Comparison of ENCODE assay signal across 17 cellular contexts in the genomic region with DNA sequence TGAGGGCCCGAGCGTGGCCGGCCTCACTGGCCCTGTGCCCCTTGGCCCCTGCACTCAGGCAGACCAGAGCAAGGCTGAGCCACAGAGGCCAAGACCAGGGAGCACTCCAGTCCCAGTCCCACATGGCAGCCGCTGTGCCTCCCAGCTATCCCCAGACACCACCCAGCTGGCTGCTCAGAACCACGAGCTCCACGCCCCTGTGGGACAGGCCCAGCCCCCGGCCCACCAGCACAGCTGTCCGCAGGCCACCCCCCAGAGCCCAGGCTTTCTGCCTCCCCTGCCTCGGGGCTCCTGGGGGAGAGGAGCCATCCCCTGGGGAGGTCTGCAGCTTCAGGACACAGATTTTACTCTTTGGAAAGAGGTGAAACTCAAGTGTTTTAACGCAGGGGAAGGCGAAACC. TPM values are rescaled to one million over a fixed set of nuclear protein-coding genes. Genes with fewer than 3 reads are reported as not detected.
A peak's percentile ranks its signal among the peaks of the same experiment; 100 is the strongest.
DNase-seq lines count a peak whose midpoint lies in the region; ATAC-seq, FAIRE-seq and TF ChIP-seq lines count a peak whose summit lies in the region.
"Had no signal": no experiment of that assay in that cellular context is flagged by ENCODE, and none has a peak within 500 bp of the region (broad histone marks: within the 10 kb centered on the region; RNA-seq: fewer than 3 reads in every experiment).

No MANE protein-coding gene starts in this region.

- H3K27me3 ChIP-seq in left ventricle myocardium inferior (ENCODE audit: low read depth) (no peaks in the 10 kb centered on the region), GM12878 (replicated peaks in 1 of 2; ENCODE audit: control insufficient read depth in 2 of 2, insufficient read depth in 2 of 2, low read length in 1 of 2) (no peaks in the 10 kb centered on the region), osteoblast (ENCODE audit: insufficient read depth, low read length) (no peaks in the 10 kb centered on the region), MM.1S (replicated peaks; ENCODE audit: insufficient read depth, low read length) (no peaks in the 10 kb centered on the region)

- H4K20me1 ChIP-seq in GM12878 (ENCODE audit: control insufficient read depth, insufficient read depth) (no peaks in the 10 kb centered on the region), osteoblast (ENCODE audit: insufficient read depth, low read length) (peaks cover 28% of the 10 kb centered on the region), MM.1S (ENCODE audit: insufficient read depth, low read length) (no peaks in the 10 kb centered on the region)

- no peak for TF ChIP-seq RAD21 in GM12878 (IDR thresholded peaks at IDR 0.05; ENCODE audit: insufficient read depth, low read depth, low read length)

- SMC1A ChIA-PET in GM12878 (lab: Charles Lee; ENCODE audit: uncharacterized antibody, unreplicated experiment) = no interaction called here

- intact Hi-C loops in Right ventricle myocardium inferior (cut with DNase I) = no loop called here
- intact Hi-C loops in left ventricle myocardium inferior (cut with micrococcal nuclease) = no loop called here
- intact Hi-C loops in GM12878 (cut with micrococcal nuclease; ENCODE audit: unreplicated experiment) = no loop called here

- peaks cover 28% of the 10 kb centered on the region for H3K4me1 ChIP-seq in left ventricle myocardium inferior
- H3K4me1 ChIP-seq in GM12878 (ENCODE audit: control insufficient read depth, insufficient read depth, low read length) = peaks cover 9% of the 10 kb centered on the region
- H3K4me1 ChIP-seq in osteoblast (ENCODE audit: insufficient read depth, low read length) = no peaks in the 10 kb centered on the region
- no peaks in the 10 kb centered on the region for H3K4me1 ChIP-seq in MM.1S (ENCODE audit: low read length)

- H2AFZ ChIP-seq in GM12878 (ENCODE audit: control insufficient read depth, low read depth, low read length) (no peak overlapping the region), osteoblast (ENCODE audit: low read length) (no peak overlapping the region), MM.1S (ENCODE audit: low read length) (no peak overlapping the region)

- TF ChIP-seq CTCF in left ventricle myocardium inferior (IDR thresholded peaks at IDR 0.05; ENCODE audit: borderline replicate concordance) = no peak
- TF ChIP-seq CTCF in GM12878 (IDR thresholded peaks at IDR 0.05 in 2 of 3, conservative IDR thresholded peaks at IDR 0.05 in 1 of 3; ENCODE audit: control insufficient read depth in 2 of 3, extremely low read depth in 1 of 3, insufficient read depth in 1 of 3, low read depth in 3 of 3, low read length in 3 of 3) = no peak
- no peak for TF ChIP-seq CTCF in osteoblast (IDR thresholded peaks at IDR 0.05; ENCODE audit: extremely low read depth, low read depth, low read length)
- TF ChIP-seq CTCF in MM.1S (IDR thresholded peaks at IDR 0.05; ENCODE audit: low read length) = no peak

- H3K9me3 ChIP-seq in left ventricle myocardium inferior (replicated peaks) (no peaks in the 10 kb centered on the region), GM12878 (replicated peaks; ENCODE audit: control insufficient read depth, insufficient read depth, low read length) (no peaks in the 10 kb centered on the region), osteoblast (ENCODE audit: low read depth, low read length) (no peaks in the 10 kb centered on the region), MM.1S (replicated peaks; ENCODE audit: insufficient read depth, low read length) (no peaks in the 10 kb centered on the region)

- no peak for TF ChIP-seq POLR2A in GM12878 (IDR thresholded peaks at IDR 0.05; ENCODE audit: low read depth, low read length)

- 91% methylated on average over 11 of the region's 11 CpGs for WGBS in GM12878 (ENCODE audit: insufficient coverage, insufficient replicate concordance, low lambda C conversion rate, missing lambda C conversion rate)

- DNase-seq in Right ventricle myocardium inferior (ENCODE audit: missing footprints) (peak; percentile 42), left ventricle myocardium inferior (no peak), GM12878 (ENCODE audit: low read depth, low spot score) (no peak), osteoblast (ENCODE audit: insufficient read length, low spot score, missing footprints) (peak; percentile 88), MM.1S (no peak)
- DNase-seq: 8988T, DMS79 treated with DMSO at 0.1 percent for 48 hours, HCEC 1CT, NCI-H1417 treated with DMSO at 0.1 percent for 48 hours, NCI-H1930, NCI-H2171 treated with DMSO at 0.1 percent for 48 hours, NCI-H510A, NCI-H774, RPMI8226 had no signal

- RAD21 ChIA-PET in GM12878 (lab: Charles Lee; ENCODE audit: unreplicated experiment) = no interaction called here

- H3K4me2 ChIP-seq in GM12878 (ENCODE audit: control insufficient read depth, insufficient read depth) (no peak overlapping the region), osteoblast (ENCODE audit: insufficient read depth, low read length) (no peak overlapping the region), MM.1S (ENCODE audit: low read depth, low read length) (no peak overlapping the region)

- no peak for TF ChIP-seq EP300 in GM12878 (IDR thresholded peaks at IDR 0.05; ENCODE audit: borderline replicate concordance in 1 of 2, control insufficient read depth in 1 of 2, low read depth in 2 of 2, low read length in 2 of 2)

- H3K36me3 ChIP-seq in left ventricle myocardium inferior (peaks cover 60% of the 10 kb centered on the region), GM12878 (ENCODE audit: control insufficient read depth in 2 of 2, insufficient read depth in 2 of 2, low read length in 1 of 2) (peaks cover 3 to 16% of the 10 kb centered on the region in 2 experiments; a peak in 3 of 4 replicates), osteoblast (ENCODE audit: insufficient read depth, low read length) (peaks cover 59% of the 10 kb centered on the region), MM.1S (replicated peaks; ENCODE audit: insufficient read depth, low read length) (0 out of 2 replicates have a peak, but pooled peaks cover 4% of the 10 kb centered on the region)

- H3F3A ChIP-seq in MM.1S (ENCODE audit: insufficient read depth, low read length) = no peaks in the 10 kb centered on the region

- TSS peak; percentile 57 for BruUV-seq in GM12878 (replicated peaks; lab: Mats Ljungman, UMichigan)

- POLR2A ChIA-PET in GM12878 (lab: Charles Lee) = interaction anchor here (1.2 kb wide), 1 partner anchor 18 kb away, joined by 3 read pairs; a partner anchor contains a TSS

- H3K79me2 ChIP-seq in GM12878 (ENCODE audit: control insufficient read depth, insufficient read depth, low read length) = no peaks in the 10 kb centered on the region
- H3K79me2 ChIP-seq in osteoblast (ENCODE audit: insufficient read depth, low read length) = peaks cover 32% of the 10 kb centered on the region
- H3K79me2 ChIP-seq in MM.1S (ENCODE audit: low read length) = peaks cover 3% of the 10 kb centered on the region

- no peak overlapping the region for H3K9ac ChIP-seq in GM12878 (ENCODE audit: control insufficient read depth, insufficient read depth, low read length)
- H3K9ac ChIP-seq in MM.1S (ENCODE audit: low read length) = no peak overlapping the region

- H3K27ac ChIP-seq in left ventricle myocardium inferior (replicated peaks) = no peak overlapping the region
- no peak overlapping the region for H3K27ac ChIP-seq in GM12878 (ENCODE audit: control insufficient read depth, insufficient read depth)
- no peak overlapping the region for H3K27ac ChIP-seq in osteoblast (ENCODE audit: low read depth, low read length)
- H3K27ac ChIP-seq in MM.1S (ENCODE audit: low read length) = no peak overlapping the region
- H3K27ac ChIP-seq: HL-60 had no signal

- ATAC-seq in Right ventricle myocardium inferior (no peak), GM12878 (no peak), HG02973 (IDR thresholded peaks at IDR 0.05; ENCODE audit: unreplicated experiment) (no peak)
- ATAC-seq: K562 had no signal

- CTCF ChIA-PET in GM12878 (lab: Yijun Ruan, JAX) = interaction anchor here (1.2 kb wide), 1 partner anchor 133 kb away, joined by 5 read pairs; no protein-coding TSS in a partner anchor

- H3K4me3 ChIP-seq in left ventricle myocardium inferior (no peak overlapping the region), GM12878 (no peak overlapping the region), osteoblast (ENCODE audit: insufficient read depth, low read length) (no peak overlapping the region), MM.1S (ENCODE audit: low read length) (no peak overlapping the region)
- H3K4me3 ChIP-seq: K562 had no signal

- no peak for FAIRE-seq in GM12878 (lab: Jason Lieb, UNC)
- FAIRE-seq: K562 had no signal

- H3K9me2 ChIP-seq in MM.1S (replicated peaks; ENCODE audit: insufficient read depth, low read length) = no peaks in the 10 kb centered on the region

- in situ Hi-C loops in GM12878 (cut with MboI) = no loop called here

RNA-seq across cellular contexts. Expression of a gene that starts 9.1 kb away (rescaled TPM):
- total RNA-seq in Right ventricle myocardium inferior (0.57 TPM), left ventricle myocardium inferior (0.55 TPM), GM12878 (2014; rRNA removed) (0.17 and 0.76 TPM in 2 replicates), GM12878 (2014; rRNA removed; fragmentation: Illumina TruSeq; extraction: Trizol) (0.37 TPM in 1 of 2 replicates, not detected in the other), GM12878 (2021) (0.96 and 1.0 TPM in 2 replicates), osteoblast (0.36 and 0.59 TPM in 2 replicates)
- 1.3 and 1.4 TPM in 2 replicates for total RNA-seq in GM12878 (2013; cell fraction: nucleolus; rRNA removed)
- 1.9 TPM for polyA plus RNA-seq in GM12878 (2011; ENCODE audit: low read depth)
- polyA plus RNA-seq in GM12878 (2011; rRNA removed) (not detected in 2 replicates), GM12878 (2014; fragmentation: Illumina TruSeq; extraction: Trizol) (not detected in 2 replicates), GM12878 (2014; fragmentation: Nextera tagmentation; extraction: Ambion mirVana) (under 1 TPM in 1 of 2 experiments, not detected in 1; 0.31 TPM), GM12878 (2014; rRNA removed) (0.50 and 0.84 TPM in 2 replicates), GM12878 (2016; fragmentation: Nextera tagmentation; extraction: Ambion mirVana) (under 1 TPM in 1 of 2 experiments, not detected in 1; 0.20 TPM)
- 0.22 and 0.48 TPM in 2 replicates for polyA plus RNA-seq in GM12878 (2011; cell fraction: cytosol; rRNA removed)
- polyA plus RNA-seq in GM12878 (2011; cell fraction: nucleus; rRNA removed) = 4.2 and 6.9 TPM in 2 replicates
- 3.7 and 4.4 TPM in 2 replicates for polyA plus RNA-seq in GM12878 (2012)
- polyA minus RNA-seq in GM12878 (2011; rRNA and poly(A)+ RNA removed) = 0.52 TPM in 1 of 2 replicates, not detected in the other
- polyA minus RNA-seq in GM12878 (2011; cell fraction: cytosol; rRNA and poly(A)+ RNA removed) = not detected in 2 replicates
- polyA minus RNA-seq in GM12878 (2011; cell fraction: nucleus; rRNA and poly(A)+ RNA removed) = 1.1 and 1.8 TPM in 2 replicates

RNA-seq across cellular contexts. Expression of a gene that starts 18.0 kb away (rescaled TPM):
- total RNA-seq in Right ventricle myocardium inferior (40.0 TPM), left ventricle myocardium inferior (36.9 TPM), GM12878 (2014; rRNA removed) (45.6 and 55.4 TPM in 2 replicates), GM12878 (2014; rRNA removed; fragmentation: Illumina TruSeq; extraction: Trizol) (28.3 and 33.5 TPM in 2 replicates), GM12878 (2021) (52.0 and 57.1 TPM in 2 replicates), osteoblast (31.2 and 32.6 TPM in 2 replicates)
- 69.9 and 74.2 TPM in 2 replicates for total RNA-seq in GM12878 (2013; cell fraction: nucleolus; rRNA removed)
- polyA plus RNA-seq in GM12878 (2011; ENCODE audit: low read depth) = 12.1 TPM
- polyA plus RNA-seq in GM12878 (2011; rRNA removed) (24.3 and 27.0 TPM in 2 replicates), GM12878 (2014; fragmentation: Illumina TruSeq; extraction: Trizol) (38.3 and 43.1 TPM in 2 replicates), GM12878 (2014; fragmentation: Nextera tagmentation; extraction: Ambion mirVana) (1 to 10 TPM in 1 of 2 experiments, under 1 TPM in 1; 0.72 to 3.5 TPM), GM12878 (2014; rRNA removed) (63.0 and 65.0 TPM in 2 replicates), GM12878 (2016; fragmentation: Nextera tagmentation; extraction: Ambion mirVana) (10 to 100 TPM; 70.3 to 70.5 TPM)
- polyA plus RNA-seq in GM12878 (2011; cell fraction: cytosol; rRNA removed) = 32.3 and 38.7 TPM in 2 replicates
- 41.8 and 58.0 TPM in 2 replicates for polyA plus RNA-seq in GM12878 (2011; cell fraction: nucleus; rRNA removed)
- 36.4 and 40.9 TPM in 2 replicates for polyA plus RNA-seq in GM12878 (2012)
- 6.4 and 16.3 TPM in 2 replicates for polyA minus RNA-seq in GM12878 (2011; rRNA and poly(A)+ RNA removed)
- polyA minus RNA-seq in GM12878 (2011; cell fraction: cytosol; rRNA and poly(A)+ RNA removed) = 11.9 and 13.4 TPM in 2 replicates
- 18.4 and 31.2 TPM in 2 replicates for polyA minus RNA-seq in GM12878 (2011; cell fraction: nucleus; rRNA and poly(A)+ RNA removed)

RNA-seq across cellular contexts. Expression of a gene that starts 23.6 kb away (rescaled TPM):
- 8.3 TPM for total RNA-seq in Right ventricle myocardium inferior
- 7.9 TPM for total RNA-seq in left ventricle myocardium inferior
- 13.9 and 14.3 TPM in 2 replicates for total RNA-seq in GM12878 (2013; cell fraction: nucleolus; rRNA removed)
- total RNA-seq in GM12878 (2014; rRNA removed) = 18.3 and 20.8 TPM in 2 replicates
- total RNA-seq in GM12878 (2014; rRNA removed; fragmentation: Illumina TruSeq; extraction: Trizol) = 6.7 and 7.8 TPM in 2 replicates
- 18.7 and 20.6 TPM in 2 replicates for total RNA-seq in GM12878 (2021)
- 2.2 TPM for polyA plus RNA-seq in GM12878 (2011; ENCODE audit: low read depth)
- polyA plus RNA-seq in GM12878 (2011; rRNA removed) = 1.5 and 2.2 TPM in 2 replicates
- 2.8 and 4.3 TPM in 2 replicates for polyA plus RNA-seq in GM12878 (2011; cell fraction: cytosol; rRNA removed)
- 5.4 and 7.7 TPM in 2 replicates for polyA plus RNA-seq in GM12878 (2011; cell fraction: nucleus; rRNA removed)
- 5.4 and 6.2 TPM in 2 replicates for polyA plus RNA-seq in GM12878 (2012)
- polyA plus RNA-seq in GM12878 (2014; fragmentation: Illumina TruSeq; extraction: Trizol) = 5.8 and 6.8 TPM in 2 replicates
- 1 to 10 TPM in 1 of 2 experiments, under 1 TPM in 1; 0.53 to 1.6 TPM for polyA plus RNA-seq in GM12878 (2014; fragmentation: Nextera tagmentation; extraction: Ambion mirVana)
- polyA plus RNA-seq in GM12878 (2014; rRNA removed) = 14.2 and 17.1 TPM in 2 replicates
- polyA plus RNA-seq in GM12878 (2016; fragmentation: Nextera tagmentation; extraction: Ambion mirVana) = 1 to 10 TPM; 1.1 to 1.6 TPM
- polyA minus RNA-seq in GM12878 (2011; rRNA and poly(A)+ RNA removed) = 2.4 and 2.9 TPM in 2 replicates
- polyA minus RNA-seq in GM12878 (2011; cell fraction: cytosol; rRNA and poly(A)+ RNA removed) = 1.2 and 2.7 TPM in 2 replicates
- 12.7 and 22.7 TPM in 2 replicates for polyA minus RNA-seq in GM12878 (2011; cell fraction: nucleus; rRNA and poly(A)+ RNA removed)
- total RNA-seq in osteoblast = 26.5 and 29.7 TPM in 2 replicates

RNA-seq across cellular contexts. Expression of a gene that starts 23.8 kb away (rescaled TPM):
- total RNA-seq in Right ventricle myocardium inferior (125 TPM), left ventricle myocardium inferior (114 TPM), GM12878 (2014; rRNA removed) (43.1 and 48.7 TPM in 2 replicates), GM12878 (2014; rRNA removed; fragmentation: Illumina TruSeq; extraction: Trizol) (25.8 and 31.8 TPM in 2 replicates), GM12878 (2021) (92.2 and 97.2 TPM in 2 replicates), osteoblast (136 and 151 TPM in 2 replicates)
- 53.9 and 54.1 TPM in 2 replicates for total RNA-seq in GM12878 (2013; cell fraction: nucleolus; rRNA removed)
- polyA plus RNA-seq in GM12878 (2011; ENCODE audit: low read depth) = 16.2 TPM
- polyA plus RNA-seq in GM12878 (2011; rRNA removed) (16.4 and 28.8 TPM in 2 replicates), GM12878 (2014; fragmentation: Illumina TruSeq; extraction: Trizol) (5.9 and 27.2 TPM in 2 replicates), GM12878 (2014; fragmentation: Nextera tagmentation; extraction: Ambion mirVana) (1 to 10 TPM in 1 of 2 experiments, under 1 TPM in 1; 0.44 to 2.0 TPM), GM12878 (2014; rRNA removed) (51.5 and 65.0 TPM in 2 replicates), GM12878 (2016; fragmentation: Nextera tagmentation; extraction: Ambion mirVana) (10 to 100 TPM; 78.5 to 87.8 TPM)
- polyA plus RNA-seq in GM12878 (2011; cell fraction: cytosol; rRNA removed) = 30.5 and 38.1 TPM in 2 replicates
- polyA plus RNA-seq in GM12878 (2011; cell fraction: nucleus; rRNA removed) = 93.2 and 136 TPM in 2 replicates
- polyA plus RNA-seq in GM12878 (2012) = 57.3 and 60.4 TPM in 2 replicates
- 24.1 and 24.7 TPM in 2 replicates for polyA minus RNA-seq in GM12878 (2011; rRNA and poly(A)+ RNA removed)
- polyA minus RNA-seq in GM12878 (2011; cell fraction: cytosol; rRNA and poly(A)+ RNA removed) = 15.0 and 18.9 TPM in 2 replicates
- polyA minus RNA-seq in GM12878 (2011; cell fraction: nucleus; rRNA and poly(A)+ RNA removed) = 27.2 and 42.8 TPM in 2 replicates

RNA-seq across cellular contexts. Expression of a gene that starts 24.6 kb away (rescaled TPM):
- total RNA-seq in Right ventricle myocardium inferior (3.0 TPM), left ventricle myocardium inferior (3.5 TPM), GM12878 (2014; rRNA removed) (0.60 and 0.85 TPM in 2 replicates), GM12878 (2014; rRNA removed; fragmentation: Illumina TruSeq; extraction: Trizol) (0.13 and 0.41 TPM in 2 replicates), GM12878 (2021) (1.9 and 2.3 TPM in 2 replicates), osteoblast (0.59 and 1.1 TPM in 2 replicates)
- total RNA-seq in GM12878 (2013; cell fraction: nucleolus; rRNA removed) = 1.4 and 1.6 TPM in 2 replicates
- polyA plus RNA-seq in GM12878 (2011; ENCODE audit: low read depth) = 0.21 TPM
- polyA plus RNA-seq in GM12878 (2011; rRNA removed) (0.10 and 0.18 TPM in 2 replicates), GM12878 (2014; fragmentation: Illumina TruSeq; extraction: Trizol) (0.06 TPM in 1 of 2 replicates, not detected in the other), GM12878 (2014; fragmentation: Nextera tagmentation; extraction: Ambion mirVana) (under 1 TPM in 1 of 2 experiments, not detected in 1; 0.07 TPM), GM12878 (2014; rRNA removed) (2.0 and 2.3 TPM in 2 replicates), GM12878 (2016; fragmentation: Nextera tagmentation; extraction: Ambion mirVana) (under 1 TPM; 0.11 to 0.62 TPM)
- 0.21 and 0.59 TPM in 2 replicates for polyA plus RNA-seq in GM12878 (2011; cell fraction: cytosol; rRNA removed)
- 8.3 and 8.4 TPM in 2 replicates for polyA plus RNA-seq in GM12878 (2011; cell fraction: nucleus; rRNA removed)
- 2.0 and 2.1 TPM in 2 replicates for polyA plus RNA-seq in GM12878 (2012)
- 0.31 TPM in 1 of 2 replicates, not detected in the other for polyA minus RNA-seq in GM12878 (2011; rRNA and poly(A)+ RNA removed)
- polyA minus RNA-seq in GM12878 (2011; cell fraction: cytosol; rRNA and poly(A)+ RNA removed) = not detected in 2 replicates
- 0.85 and 0.96 TPM in 2 replicates for polyA minus RNA-seq in GM12878 (2011; cell fraction: nucleus; rRNA and poly(A)+ RNA removed)

Comparison
In these comparisons a context has a peak if more than half of its experiments do, and no peak if none do; other contexts are left out.
1. DNase-seq: peak in Right ventricle myocardium inferior (single experiment) and osteoblast (single experiment); none in left ventricle myocardium inferior (single experiment), GM12878 (single experiment) and MM.1S (single experiment).